ENCODE assay signal across 8 cellular contexts in the genomic region with DNA sequence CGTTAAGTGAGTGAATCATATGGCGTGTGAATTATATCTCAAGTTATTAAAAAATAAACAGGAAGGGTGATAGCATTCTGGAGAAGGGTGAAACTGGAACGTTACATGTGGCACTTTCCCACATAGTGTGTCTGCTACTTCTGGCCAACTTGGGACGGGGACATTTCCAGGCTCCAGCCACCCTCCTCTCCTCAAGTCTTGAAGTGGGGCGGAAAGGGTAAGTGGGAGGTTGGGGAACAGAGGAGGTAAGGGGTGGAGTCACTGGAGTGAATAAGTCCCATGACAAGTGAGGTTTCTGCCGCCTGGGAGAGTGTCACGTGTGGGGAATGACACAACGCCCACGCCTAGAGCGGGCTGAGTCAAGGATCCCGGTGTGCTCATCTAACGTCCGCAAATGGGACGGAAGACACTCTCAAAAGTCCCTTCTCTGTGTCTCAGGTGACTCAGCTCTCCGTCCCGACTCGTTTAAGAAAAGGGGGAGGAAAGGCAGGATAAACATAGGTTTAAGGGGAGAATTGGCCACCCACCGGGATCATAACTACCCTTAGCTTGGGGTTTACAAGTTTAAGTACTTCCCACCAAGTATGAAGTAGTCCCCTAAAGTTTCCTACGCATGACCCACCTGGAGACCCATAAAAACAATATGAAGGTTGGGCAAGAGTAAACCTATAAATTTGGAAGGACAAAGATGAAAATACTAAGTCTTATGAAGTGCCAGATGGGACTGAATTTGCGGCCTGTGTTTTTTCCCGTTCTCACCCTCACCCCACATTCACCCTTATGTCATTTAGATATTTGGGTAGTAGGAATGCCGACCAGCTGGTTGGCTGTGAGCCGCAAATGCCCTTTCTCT. TPM values are rescaled to one million over a fixed set of nuclear protein-coding genes. Genes with fewer than 3 reads are reported as not detected.
A peak's percentile ranks its signal among the peaks of the same experiment; 100 is the strongest.
DNase-seq lines count a peak whose midpoint lies in the region; ATAC-seq and TF ChIP-seq lines count a peak whose summit lies in the region.

No MANE protein-coding gene starts in this region.

- peak overlapping the region; percentile 25 for H2BK12ac ChIP-seq in H9 (ENCODE audit: insufficient read length, low read depth, low read length)

- H3K18ac ChIP-seq in H9 (ENCODE audit: insufficient read length, low read depth, low read length) = peak overlapping the region; percentile 8

- peak overlapping the region; percentile 97 to 100 (median 99) for H3K27ac Mint-ChIP-seq in H9
- peak overlapping the region; percentile 100 for H3K27ac Mint-ChIP-seq in activated CD4-positive, alpha-beta T cell treated with anti-CD3 and anti-CD28 coated beads for 36 hours
- H3K27ac Mint-ChIP-seq in chondrocyte (ENCODE audit: unreplicated experiment) = peak overlapping the region; percentile 99

- peak overlapping the region; percentile 98 for H3K27ac ChIP-seq in H9 (ENCODE audit: insufficient read length, low read depth, low read length)

- peaks cover 25% of the 10 kb centered on the region in 2 experiments for H3K4me1 Mint-ChIP-seq in H9
- peaks cover 42% of the 10 kb centered on the region for H3K4me1 Mint-ChIP-seq in activated CD4-positive, alpha-beta T cell treated with anti-CD3 and anti-CD28 coated beads for 36 hours
- peaks cover 59% of the 10 kb centered on the region for H3K4me1 Mint-ChIP-seq in chondrocyte (ENCODE audit: low read depth)

- H3K9me3 Mint-ChIP-seq in H9 (no peaks in the 10 kb centered on the region), chondrocyte (ENCODE audit: low read depth) (no peaks in the 10 kb centered on the region)
- H3K9me3 Mint-ChIP-seq in activated CD4-positive, alpha-beta T cell treated with anti-CD3 and anti-CD28 coated beads for 36 hours (ENCODE audit: low read depth) = no peaks in the 10 kb centered on the region

- ATAC-seq in activated CD4-positive, alpha-beta T cell treated with anti-CD3 and anti-CD28 coated beads for 36 hours = peak; percentile 65

- H3K9me3 ChIP-seq in H9 (ENCODE audit: control insufficient read depth, low read depth, low read length) = no peaks in the 10 kb centered on the region

- no peak overlapping the region for H3K4ac ChIP-seq in H9 (ENCODE audit: low read depth, low read length)

- peak overlapping the region; percentile 80 to 92 for H3K4me3 Mint-ChIP-seq in H9
- H3K4me3 Mint-ChIP-seq in activated CD4-positive, alpha-beta T cell treated with anti-CD3 and anti-CD28 coated beads for 36 hours = peak overlapping the region; percentile 89
- peak overlapping the region; percentile 76 for H3K4me3 Mint-ChIP-seq in chondrocyte (ENCODE audit: unreplicated experiment)

- no peak overlapping the region; the same call in 1 of the 2 replicates for H3K14ac ChIP-seq in H9 (ENCODE audit: insufficient read depth, low read length)

- H2BK120ac ChIP-seq in H9 (ENCODE audit: low read depth, low read length, poor library complexity, severe bottlenecking) = no peak overlapping the region

- no peaks in the 10 kb centered on the region for H3K4me1 ChIP-seq in H9 (ENCODE audit: insufficient read depth, low read length)

- no peaks in the 10 kb centered on the region for H3K27me3 ChIP-seq in H9 (ENCODE audit: insufficient read depth, low read length)

- no peaks in the 10 kb centered on the region for H3K79me1 ChIP-seq in H9 (ENCODE audit: insufficient read depth, low read depth, low read length, poor library complexity, severe bottlenecking)

- DNase-seq in DMS 273 (lab: John Stamatoyannopoulos, UW; ENCODE audit: unreplicated experiment) (peak; percentile 93), H9 (peak; percentile 89), NCI-H2171 treated with DMSO at 0.1 percent for 48 hours (lab: John Stamatoyannopoulos, UW) (peak; percentile 80), chondrocyte (ENCODE audit: low spot score) (no peak), kidney glomerular epithelial cell (lab: John Stamatoyannopoulos, UW) (peak; percentile 85), NCI-H128 (lab: John Stamatoyannopoulos, UW; ENCODE audit: unreplicated experiment) (no peak)
- peak; percentile 95 for DNase-seq in activated CD4-positive, alpha-beta T cell treated with anti-CD3 and anti-CD28 coated beads for 36 hours
- peak; percentile 59 to 77 for DNase-seq in stimulated activated CD4-positive, alpha-beta T cell treated with anti-CD3 and anti-CD28 coated beads, Interleukin-15, amount 100 ng/mL, for 1 hour (ENCODE audit: low read depth in 1 of 2, low spot score in 1 of 2)

- H2BK15ac ChIP-seq in H9 (ENCODE audit: low read depth, low read length) = no peak overlapping the region

- H3K27me3 Mint-ChIP-seq in H9 (ENCODE audit: low read depth) = no peaks in the 10 kb centered on the region
- H3K27me3 Mint-ChIP-seq in activated CD4-positive, alpha-beta T cell treated with anti-CD3 and anti-CD28 coated beads for 36 hours = no peaks in the 10 kb centered on the region
- H3K27me3 Mint-ChIP-seq in chondrocyte (ENCODE audit: low read depth) = no peaks in the 10 kb centered on the region

- peak overlapping the region; percentile 59 for H2AFZ ChIP-seq in H9 (ENCODE audit: low read length)

- H3K36me3 Mint-ChIP-seq in H9 (ENCODE audit: insufficient read depth in 1 of 3, low read depth in 3 of 3) (no peaks in the 10 kb centered on the region), chondrocyte (ENCODE audit: low read depth) (no peaks in the 10 kb centered on the region)
- H3K36me3 Mint-ChIP-seq in activated CD4-positive, alpha-beta T cell treated with anti-CD3 and anti-CD28 coated beads for 36 hours (ENCODE audit: low read depth) = no peaks in the 10 kb centered on the region

- no peak overlapping the region for H3K56ac ChIP-seq in H9 (ENCODE audit: insufficient read length, low read depth, low read length)

- H2BK5ac ChIP-seq in H9 (ENCODE audit: insufficient read length, low read length) = no peak overlapping the region

- no peak overlapping the region for H3K23ac ChIP-seq in H9 (ENCODE audit: insufficient read length, low read depth, low read length)

- CTCF ChIA-PET in activated CD4-positive, alpha-beta T cell treated with anti-CD3 and anti-CD28 coated beads for 36 hours (lab: Charles Lee) = interaction anchor here (0.6 to 1.2 kb wide), 4 partner anchors 31 to 120 kb away, joined by 3 to 5 read pairs (median 4); a partner anchor contains a TSS

- peaks cover 13% of the 10 kb centered on the region for H3K79me2 ChIP-seq in H9 (ENCODE audit: insufficient read depth, low read length)

- intact Hi-C loops in activated CD4-positive, alpha-beta T cell treated with anti-CD3 and anti-CD28 coated beads for 36 hours (cut with DNase I, micrococcal nuclease) = loop anchor here (1.0 to 10.0 kb wide), 10 partner anchors 25 to 415 kb away; a partner anchor contains a TSS

- peaks cover 13% of the 10 kb centered on the region for H3K23me2 ChIP-seq in H9 (ENCODE audit: insufficient read length, low read depth, low read length, poor library complexity, severe bottlenecking)

- H4K8ac ChIP-seq in H9 (replicated peaks; ENCODE audit: insufficient read length, low read depth, low read length) = no peak overlapping the region

- peak overlapping the region; percentile 99 for H3K9ac ChIP-seq in H9 (ENCODE audit: extremely low read depth, insufficient read length, low read length)

- POLR2A ChIA-PET in activated CD4-positive, alpha-beta T cell treated with anti-CD3 and anti-CD28 coated beads for 36 hours (lab: Charles Lee) = interaction anchor here (0.6 kb wide), 1 partner anchor 10 kb away, joined by 4 read pairs; no protein-coding TSS in a partner anchor

- TF ChIP-seq CTCF in H9 (conservative IDR thresholded peaks at IDR 0.05) (no peak), chondrocyte (IDR thresholded peaks at IDR 0.05) (no peak)

- no peak overlapping the region for H3T11ph ChIP-seq in H9 (ENCODE audit: low read length)

- peak overlapping the region; percentile 93 for H3K4me2 ChIP-seq in H9 (ENCODE audit: insufficient read depth, insufficient read length, low read length)

- no CpG with 5 or more reads among the region's 23 CpGs for WGBS in H9 (ENCODE audit: extremely low coverage, insufficient read length, low lambda C conversion rate)

- no peak overlapping the region for H4K5ac ChIP-seq in H9 (ENCODE audit: insufficient read length, low read depth, low read length)

- H2BK20ac ChIP-seq in H9 (ENCODE audit: low read depth, low read length, poor library complexity, severe bottlenecking) = no peak overlapping the region

- H4K91ac ChIP-seq in H9 (ENCODE audit: insufficient read length, low read depth, low read length) = no peak overlapping the region

- H4K20me1 ChIP-seq in H9 (ENCODE audit: control insufficient read depth, insufficient read depth, insufficient read length) = no peaks in the 10 kb centered on the region

- no peak overlapping the region for H2AK5ac ChIP-seq in H9 (ENCODE audit: insufficient read length, low read length)

RNA-seq across cellular contexts. Expression of a gene that starts 1.2 kb away (rescaled TPM):
- total RNA-seq in H9 (2021) = 49.7 and 54.3 TPM in 2 replicates
- total RNA-seq in activated CD4-positive, alpha-beta T cell treated with anti-CD3 and anti-CD28 coated beads for 36 hours = 10 to 100 TPM; 48.0 to 88.2 TPM
- 86.7 to 96.1 TPM (median 92.7 TPM) in 3 replicates for total RNA-seq in chondrocyte

RNA-seq across cellular contexts. Expression of a gene that starts 31.5 kb away (rescaled TPM):
- 206 and 220 TPM in 2 replicates for total RNA-seq in H9 (2021)
- 100 to 1,000 TPM; 293 to 310 TPM for total RNA-seq in activated CD4-positive, alpha-beta T cell treated with anti-CD3 and anti-CD28 coated beads for 36 hours
- total RNA-seq in chondrocyte = 101 to 149 TPM (median 102 TPM) in 3 replicates

RNA-seq across cellular contexts. Expression of a gene that starts 44.4 kb away (rescaled TPM):
- total RNA-seq in H9 (2021) (811 and 819 TPM in 2 replicates), chondrocyte (748 to 753 TPM (median 751 TPM) in 3 replicates)
- total RNA-seq in activated CD4-positive, alpha-beta T cell treated with anti-CD3 and anti-CD28 coated beads for 36 hours = 100 to 1,000 TPM; 703 to 827 TPM

Comparison
In these comparisons a context has a peak if more than half of its experiments do, and no peak if none do; other contexts are left out.
1. DNase-seq: peak in DMS 273 (single experiment), H9 (single experiment), NCI-H2171 treated with DMSO at 0.1 percent for 48 hours (single experiment), activated CD4-positive, alpha-beta T cell treated with anti-CD3 and anti-CD28 coated beads for 36 hours (single experiment), kidney glomerular epithelial cell (single experiment) and stimulated activated CD4-positive, alpha-beta T cell treated with anti-CD3 and anti-CD28 coated beads, Interleukin-15, amount 100 ng/mL, for 1 hour (2 of 2); none in chondrocyte (single experiment) and NCI-H128 (single experiment).
2. Peak in every context shown above with its lines, with median percentiles within 50 percentile points of each other: H3K27ac Mint-ChIP-seq and H3K4me3 Mint-ChIP-seq.